1 cellular context compared by ENCODE assay signal in genomic region chr2:176155341-176156044, GRCh38.
TF ChIP-seq lines count a peak whose summit lies in the region.

No MANE protein-coding gene starts in this region.

TF ChIP-seq in HepG2, 621 proteins besides CTCF, POLR2A, EP300 and RAD21:
- TF ChIP-seq ZNF616 (CRISPR knock-in tag; IDR thresholded peaks at IDR 0.05; ENCODE audit: low read depth) (no peak), ZNF530 (CRISPR knock-in tag; IDR thresholded peaks at IDR 0.05; ENCODE audit: low read depth) (no peak), ZNF564 (CRISPR knock-in tag; IDR thresholded peaks at IDR 0.05) (no peak), ZNF350 (CRISPR knock-in tag; IDR thresholded peaks at IDR 0.05; ENCODE audit: borderline replicate concordance, low read depth) (no peak), ZNF773 (CRISPR knock-in tag; IDR thresholded peaks at IDR 0.05; ENCODE audit: borderline replicate concordance) (no peak), ZNF879 (CRISPR knock-in tag; IDR thresholded peaks at IDR 0.05) (no peak), CHD2 (IDR thresholded peaks at IDR 0.05; ENCODE audit: low read depth, low read length) (no peak), RAD51 (IDR thresholded peaks at IDR 0.05; ENCODE audit: borderline replicate concordance) (no peak), SKI (IDR thresholded peaks at IDR 0.05; ENCODE audit: partially characterized antibody) (no peak), ZNF562 (CRISPR knock-in tag; IDR thresholded peaks at IDR 0.05; ENCODE audit: borderline replicate concordance) (no peak), IKZF5 (CRISPR knock-in tag; IDR thresholded peaks at IDR 0.05) (no peak), PRDM4 (CRISPR knock-in tag; IDR thresholded peaks at IDR 0.05; ENCODE audit: borderline replicate concordance) (no peak), ATF1 (CRISPR knock-in tag; IDR thresholded peaks at IDR 0.05) (no peak), U2AF1 (optimal IDR thresholded peaks at IDR 0.05; ENCODE audit: low read depth, low read length) (no peak), TAF15 (IDR thresholded peaks at IDR 0.05; ENCODE audit: low read depth, low read length, poor library complexity, severe bottlenecking) (no peak), ARNT (IDR thresholded peaks at IDR 0.05) (no peak), MAZ (IDR thresholded peaks at IDR 0.05; ENCODE audit: borderline replicate concordance, low read depth, low read length) (no peak), MAZ (CRISPR knock-in tag; IDR thresholded peaks at IDR 0.05; ENCODE audit: low read depth) (no peak)
